Comparison of ENCODE assay signal across 21 cellular contexts in the genomic region with DNA sequence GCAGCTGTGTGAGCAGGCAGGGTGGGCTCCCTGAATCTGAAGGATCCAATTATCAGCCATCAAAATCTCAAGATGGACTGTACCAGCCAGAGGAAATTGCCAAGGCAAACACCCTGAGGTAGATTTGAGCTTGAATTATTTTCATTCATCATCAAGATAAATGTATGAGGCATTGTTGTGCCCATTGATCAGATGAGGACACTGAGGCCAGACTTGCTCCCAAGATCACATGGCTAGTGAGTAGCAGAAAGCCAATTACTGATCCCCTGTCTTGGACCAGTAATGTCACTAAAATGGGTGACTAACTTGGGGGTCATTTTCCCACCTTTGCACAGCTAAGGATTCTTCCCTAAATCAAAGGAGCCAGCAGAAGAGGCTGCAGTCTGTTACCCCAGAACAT. TPM values are rescaled to one million over a fixed set of nuclear protein-coding genes. Genes with fewer than 3 reads are reported as not detected.
DNase-seq lines count a peak whose midpoint lies in the region; ATAC-seq, FAIRE-seq and TF ChIP-seq lines count a peak whose summit lies in the region.
"Had no signal": no experiment of that assay in that cellular context is flagged by ENCODE, and none has a peak within 500 bp of the region (broad histone marks: within the 10 kb centered on the region; RNA-seq: fewer than 3 reads in every experiment).

No MANE protein-coding gene starts in this region.

- H3K27ac ChIP-seq in BLaER1 (no peak overlapping the region), GM12878 (ENCODE audit: control insufficient read depth, insufficient read depth) (peak overlapping the region; percentile 57), smooth muscle cell (ENCODE audit: low read depth) (peak overlapping the region; percentile 64), trophoblast cell (ENCODE audit: low read depth, low read length) (no peak overlapping the region)
- H3K27ac ChIP-seq: A549, C4-2B, GM23248 had no signal

- no peak overlapping the region for H4K12ac ChIP-seq in trophoblast cell (ENCODE audit: low read depth, low read length)

- H4K20me1 ChIP-seq in BLaER1, result peaks cover 77% of the 10 kb centered on the region
- no peaks in the 10 kb centered on the region for H4K20me1 ChIP-seq in GM12878 (ENCODE audit: control insufficient read depth, insufficient read depth)
- no peaks in the 10 kb centered on the region for H4K20me1 ChIP-seq in smooth muscle cell (ENCODE audit: low read depth)

- no peak for TF ChIP-seq POLR2A in GM12878 (IDR thresholded peaks at IDR 0.05; ENCODE audit: low read depth, low read length)

- in situ Hi-C loops in GM12878 (cut with MboI), result no loop called here

- no peak overlapping the region for H2AFZ ChIP-seq in GM12878 (ENCODE audit: control insufficient read depth, low read depth, low read length)
- H2AFZ ChIP-seq in smooth muscle cell (ENCODE audit: low read depth), result no peak overlapping the region
- no peak overlapping the region for H2AFZ ChIP-seq in trophoblast cell (ENCODE audit: insufficient read depth, low read length, poor library complexity)
- H2AFZ ChIP-seq: GM23248 had no signal

- ATAC-seq in GM18868 (IDR thresholded peaks at IDR 0.05; ENCODE audit: unreplicated experiment), result peak; percentile 3
- ATAC-seq in GM12878, result peak; percentile 8; the same call in 2 of the 3 replicates
- ATAC-seq in HG03135 (IDR thresholded peaks at IDR 0.05; ENCODE audit: unreplicated experiment), result no peak
- ATAC-seq: A549; CD8-positive, alpha-beta T cell had no signal

- TF ChIP-seq EP300 in GM12878 (IDR thresholded peaks at IDR 0.05; ENCODE audit: borderline replicate concordance in 1 of 2, control insufficient read depth in 1 of 2, low read depth in 2 of 2, low read length in 2 of 2), result no peak

- H3K4me1 ChIP-seq in BLaER1 (peaks cover 17% of the 10 kb centered on the region), GM12878 (ENCODE audit: control insufficient read depth, insufficient read depth, low read length) (peaks cover 27% of the 10 kb centered on the region), smooth muscle cell (ENCODE audit: low read depth) (peaks cover 5% of the 10 kb centered on the region), trophoblast cell (ENCODE audit: control insufficient read depth in 1 of 2, insufficient read depth in 2 of 2, low read length in 2 of 2) (peaks cover 9% of the 10 kb centered on the region in 2 experiments)
- H3K4me1 ChIP-seq: A549, BE2C, Caco-2 had no signal

- H3K18ac ChIP-seq in trophoblast cell (ENCODE audit: low read length), result no peak overlapping the region

- intact Hi-C loops in GM12878 (cut with micrococcal nuclease; ENCODE audit: unreplicated experiment), result loop anchor here (1.0 to 10.0 kb wide), 4 partner anchors 26 to 155 kb away; a partner anchor contains a TSS

- no peak for FAIRE-seq in GM12878 (lab: Jason Lieb, UNC)
- FAIRE-seq: A549, H1 had no signal

- H3K36me3 ChIP-seq in BLaER1 (no peaks in the 10 kb centered on the region), GM12878 (ENCODE audit: control insufficient read depth in 2 of 2, insufficient read depth in 2 of 2, low read length in 1 of 2) (no peaks in the 10 kb centered on the region), smooth muscle cell (ENCODE audit: low read depth) (no peaks in the 10 kb centered on the region), trophoblast cell (ENCODE audit: control insufficient read depth in 1 of 2, insufficient read depth in 2 of 2, low read length in 2 of 2) (no peaks in the 10 kb centered on the region)
- H3K36me3 ChIP-seq: BE2C had no signal

- CTCF ChIA-PET in GM12878 (lab: Yijun Ruan, JAX), result interaction anchor here (0.7 to 2.0 kb wide), 6 partner anchors 8 to 43 kb away, joined by 3 to 7 read pairs (median 3); no protein-coding TSS in a partner anchor

- no peak overlapping the region for H3K14ac ChIP-seq in trophoblast cell (ENCODE audit: low read length)

- DNase-seq in GM12878 (ENCODE audit: low read depth, low spot score), result no peak
- DNase-seq in smooth muscle cell (lab: John Stamatoyannopoulos, UW; ENCODE audit: unreplicated experiment), result no peak
- no peak for DNase-seq in trophoblast cell
- no peak for DNase-seq in DMS114 treated with DMSO at 0.1 percent for 48 hours (lab: John Stamatoyannopoulos, UW; ENCODE audit: unreplicated experiment)
- DNase-seq: 8988T; ACHN; AML-193; BE2C; Caco-2; CD4-positive, CD25-positive, alpha-beta regulatory T cell; CD8-positive, alpha-beta T cell; DMS79; GDM1; H7 had no signal

- no peak overlapping the region for H3K9ac ChIP-seq in BLaER1
- no peak overlapping the region for H3K9ac ChIP-seq in GM12878 (ENCODE audit: control insufficient read depth, insufficient read depth, low read length)
- H3K9ac ChIP-seq in smooth muscle cell (ENCODE audit: low read depth), result no peak overlapping the region
- no peak overlapping the region for H3K9ac ChIP-seq in trophoblast cell (ENCODE audit: low read length)
- H3K9ac ChIP-seq: GM23248 had no signal

- H4K8ac ChIP-seq in trophoblast cell (ENCODE audit: low read depth, low read length), result no peak overlapping the region

- POLR2A ChIA-PET in GM12878 (lab: Charles Lee), result interaction anchor here (0.6 to 2.7 kb wide), 6 partner anchors 11 to 178 kb away, joined by 3 to 13 read pairs (median 3); a partner anchor contains a TSS

- H3K79me2 ChIP-seq in GM12878 (ENCODE audit: control insufficient read depth, insufficient read depth, low read length) (no peaks in the 10 kb centered on the region), smooth muscle cell (ENCODE audit: low read depth) (no peaks in the 10 kb centered on the region), trophoblast cell (ENCODE audit: control insufficient read depth, insufficient read depth, low read length, poor library complexity) (no peaks in the 10 kb centered on the region)

- H3K4ac ChIP-seq in trophoblast cell (ENCODE audit: low read depth, low read length), result no peak overlapping the region

- H3K4me3 ChIP-seq in BLaER1 (no peak overlapping the region), GM12878 (no peak overlapping the region), smooth muscle cell (no peak overlapping the region), trophoblast cell (ENCODE audit: low read depth, low read length) (no peak overlapping the region)
- H3K4me3 ChIP-seq: A549, GM23248 had no signal

- no peaks in the 10 kb centered on the region for H3K79me1 ChIP-seq in trophoblast cell (ENCODE audit: low read length)

- H3K9me3 ChIP-seq in BLaER1, result no peaks in the 10 kb centered on the region
- no peaks in the 10 kb centered on the region for H3K9me3 ChIP-seq in GM12878 (replicated peaks; ENCODE audit: control insufficient read depth, insufficient read depth, low read length)
- no peaks in the 10 kb centered on the region for H3K9me3 ChIP-seq in smooth muscle cell (replicated peaks; ENCODE audit: low read depth)
- H3K9me3 ChIP-seq in trophoblast cell (ENCODE audit: insufficient read depth, low read depth, low read length), result peaks cover 6% of the 10 kb centered on the region
- H3K9me3 ChIP-seq: A549, BE2C, Caco-2 had no signal

- no peak overlapping the region for H2BK5ac ChIP-seq in trophoblast cell (ENCODE audit: low read depth, low read length, poor library complexity)

- TF ChIP-seq CTCF in GM12878 (IDR thresholded peaks at IDR 0.05 in 2 of 3, conservative IDR thresholded peaks at IDR 0.05 in 1 of 3; ENCODE audit: control insufficient read depth in 2 of 3, extremely low read depth in 1 of 3, insufficient read depth in 1 of 3, low read depth in 3 of 3, low read length in 3 of 3), result no peak
- no peak for TF ChIP-seq CTCF in smooth muscle cell (IDR thresholded peaks at IDR 0.05; ENCODE audit: borderline replicate concordance, insufficient read depth, poor library complexity, severe bottlenecking)

- no peak overlapping the region for H2BK120ac ChIP-seq in trophoblast cell (ENCODE audit: insufficient read depth, low read length, poor library complexity)

- H3F3A ChIP-seq in smooth muscle cell (ENCODE audit: low read depth), result no peaks in the 10 kb centered on the region

- BruUV-seq in GM12878 (replicated peaks; lab: Mats Ljungman, UMichigan), result no TSS peak

- SMC1A ChIA-PET in GM12878 (lab: Charles Lee; ENCODE audit: uncharacterized antibody, unreplicated experiment), result interaction anchor here (0.9 to 3.2 kb wide), 9 partner anchors 22 to 152 kb away, joined by 3 to 37 read pairs (median 5); no protein-coding TSS in a partner anchor

- TF ChIP-seq RAD21 in GM12878 (IDR thresholded peaks at IDR 0.05; ENCODE audit: insufficient read depth, low read depth, low read length), result no peak

- no peak overlapping the region for H3K23ac ChIP-seq in trophoblast cell (ENCODE audit: low read length)

- H3K4me2 ChIP-seq in BLaER1 (peak overlapping the region; percentile 33), GM12878 (ENCODE audit: control insufficient read depth, insufficient read depth) (peak overlapping the region; percentile 53), smooth muscle cell (no peak overlapping the region), trophoblast cell (ENCODE audit: low read length) (no peak overlapping the region)
- H3K4me2 ChIP-seq: A549 had no signal

- RAD21 ChIA-PET in GM12878 (lab: Charles Lee; ENCODE audit: unreplicated experiment), result interaction anchor here (1.2 to 4.4 kb wide), 7 partner anchors 17 to 92 kb away, joined by 3 to 47 read pairs (median 4); a partner anchor contains a TSS

- no peak overlapping the region for H4K91ac ChIP-seq in trophoblast cell (ENCODE audit: low read depth, low read length)

- H2AK5ac ChIP-seq in trophoblast cell (ENCODE audit: low read length), result no peak overlapping the region

- H2BK12ac ChIP-seq in trophoblast cell (ENCODE audit: low read length), result no peak overlapping the region

- H3K27me3 ChIP-seq in BLaER1 (peaks cover 87% of the 10 kb centered on the region), GM12878 (replicated peaks in 1 of 2; ENCODE audit: control insufficient read depth in 2 of 2, insufficient read depth in 2 of 2, low read length in 1 of 2) (no peaks in the 10 kb centered on the region), smooth muscle cell (ENCODE audit: low read depth) (no peaks in the 10 kb centered on the region), trophoblast cell (ENCODE audit: insufficient read depth, low read length) (no peaks in the 10 kb centered on the region)
- H3K27me3 ChIP-seq: BE2C had no signal

RNA-seq across cellular contexts. Expression of a gene that starts 20.9 kb away (rescaled TPM):
- total RNA-seq in GM12878 (2013; cell fraction: nucleolus; rRNA removed), result 23.1 and 24.6 TPM in 2 replicates
- total RNA-seq in GM12878 (2014; rRNA removed) (27.8 and 30.1 TPM in 2 replicates), GM12878 (2014; rRNA removed; fragmentation: Illumina TruSeq; extraction: Trizol) (26.2 and 28.0 TPM in 2 replicates), GM12878 (2021) (52.3 and 53.2 TPM in 2 replicates), smooth muscle cell (294 and 312 TPM in 2 replicates)
- 23.8 TPM for polyA plus RNA-seq in GM12878 (2011; ENCODE audit: low read depth)
- polyA plus RNA-seq in GM12878 (2011; rRNA removed) (31.8 and 41.5 TPM in 2 replicates), GM12878 (2014; fragmentation: Illumina TruSeq; extraction: Trizol) (43.6 and 61.3 TPM in 2 replicates), GM12878 (2014; fragmentation: Nextera tagmentation; extraction: Ambion mirVana) (10 to 100 TPM; 13.8 to 17.4 TPM), GM12878 (2014; rRNA removed) (19.3 and 21.3 TPM in 2 replicates), GM12878 (2016; fragmentation: Nextera tagmentation; extraction: Ambion mirVana) (10 to 100 TPM; 25.1 to 26.2 TPM), smooth muscle cell (111 and 179 TPM in 2 replicates)
- 28.7 and 39.8 TPM in 2 replicates for polyA plus RNA-seq in GM12878 (2011; cell fraction: cytosol; rRNA removed)
- 21.0 and 27.4 TPM in 2 replicates for polyA plus RNA-seq in GM12878 (2011; cell fraction: nucleus; rRNA removed)
- polyA plus RNA-seq in GM12878 (2012), result 12.8 and 13.5 TPM in 2 replicates
- polyA minus RNA-seq in GM12878 (2011; rRNA and poly(A)+ RNA removed), result 89.3 and 134 TPM in 2 replicates
- polyA minus RNA-seq in GM12878 (2011; cell fraction: cytosol; rRNA and poly(A)+ RNA removed), result 9.1 and 9.9 TPM in 2 replicates
- polyA minus RNA-seq in GM12878 (2011; cell fraction: nucleus; rRNA and poly(A)+ RNA removed), result 7.6 and 11.5 TPM in 2 replicates
- polyA plus RNA-seq in trophoblast cell (2013), result 0.08 and 0.21 TPM in 2 replicates
- total RNA-seq: Caco-2; CD8-positive, alpha-beta T cell had no signal
- polyA plus RNA-seq: A549 had no signal

Comparison
In these comparisons a context has a peak if more than half of its experiments do, and no peak if none do; other contexts are left out.
1. H3K27ac ChIP-seq: peak in GM12878 (single experiment) and smooth muscle cell (single experiment); none in BLaER1 (single experiment) and trophoblast cell (single experiment).
2. H3K4me2 ChIP-seq: peak in BLaER1 (single experiment) and GM12878 (single experiment); none in smooth muscle cell (single experiment) and trophoblast cell (single experiment).